In the genomic region with DNA sequence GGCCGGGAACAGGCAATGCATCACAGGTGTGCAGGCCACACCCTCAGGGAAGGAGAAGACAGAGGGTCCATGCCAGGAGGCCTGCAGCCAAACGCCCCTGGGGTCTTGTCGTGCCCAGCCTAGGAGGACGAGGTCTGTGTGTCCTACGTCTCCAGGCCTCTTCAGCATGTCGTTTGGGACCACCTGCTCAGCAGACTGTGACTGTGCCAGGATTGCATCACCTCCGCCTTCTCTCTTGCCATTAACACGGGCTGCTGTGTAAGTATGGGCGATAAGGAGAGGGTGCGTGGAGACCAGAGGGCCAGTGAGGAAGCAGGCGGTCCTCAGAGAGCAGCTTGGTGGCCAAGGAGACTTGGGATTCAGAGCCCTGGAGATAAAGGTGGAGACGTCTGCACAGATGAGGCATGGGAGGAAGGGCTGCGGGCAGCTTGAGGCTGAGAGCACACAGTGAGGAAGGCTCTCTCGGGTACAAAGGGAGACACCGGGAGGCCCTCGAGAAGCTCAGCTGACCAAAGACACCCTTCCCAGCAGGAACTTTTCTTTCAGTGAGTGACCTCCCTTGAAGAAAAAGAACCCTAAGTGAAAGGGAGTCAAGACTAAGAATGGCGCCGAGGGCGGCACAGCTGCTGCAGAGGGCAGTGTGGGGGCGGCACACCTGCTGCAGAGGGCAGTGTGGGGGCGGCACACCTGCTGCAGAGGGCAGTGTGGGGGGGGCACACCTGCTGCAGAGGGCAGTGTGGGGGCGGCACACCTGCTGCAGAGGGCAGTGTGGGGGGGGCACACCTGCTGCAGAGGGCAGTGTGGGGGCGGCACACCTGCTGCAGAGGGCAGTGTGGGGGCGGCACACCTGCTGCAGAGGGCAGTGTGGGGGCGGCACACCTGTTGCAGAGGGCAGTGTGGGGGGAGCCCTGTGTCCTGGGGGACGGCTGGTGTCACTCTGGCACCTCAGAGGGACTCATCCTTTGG, we compare ENCODE assay signal across 38 cellular contexts.
"Had no signal": no experiment of that assay in that cellular context is flagged by ENCODE, and none has a peak within 500 bp of the region (broad histone marks: within the 10 kb centered on the region; RNA-seq: fewer than 3 reads in every experiment).

No MANE protein-coding gene starts in this region.

- H3K4me1 Mint-ChIP-seq: activated B cell treated with CpG ODN at 0.5 μM for 24 hours had no signal

- H3K27ac Mint-ChIP-seq: activated B cell treated with CpG ODN at 0.5 μM for 24 hours; activated CD4-positive, alpha-beta memory T cell treated with anti-CD3 and anti-CD28 coated beads for 36 hours; activated naive CD4-positive, alpha-beta T cell treated with anti-CD3 and anti-CD28 coated beads for 36 hours; activated naive CD4-positive, alpha-beta T cell treated with anti-CD3 and anti-CD28 coated beads, Interleukin-2, amount 50 U/mL, for 72 hours; activated T-helper 1 cell treated with anti-CD3 and anti-CD28 coated beads, Interleukin-12 subunit alpha, Interleukin-12 subunit beta, Interleukin-2, Interleukin-4 antibody, amounts not matched to agents 30 ng/mL and 10 ng/mL and 1 ng/mL, durations not matched to agents 14 hours and 24 hours and 36 hours had no signal

- H3K27me3 ChIP-seq: adrenal gland, body of pancreas, breast epithelium, Peyer's patch had no signal

- H3K9me3 ChIP-seq: adrenal gland, body of pancreas, breast epithelium, Peyer's patch had no signal

- H3K4me3 Mint-ChIP-seq: activated B cell treated with CpG ODN at 0.5 μM for 24 hours; activated CD4-positive, alpha-beta memory T cell treated with anti-CD3 and anti-CD28 coated beads for 36 hours; activated naive CD4-positive, alpha-beta T cell treated with anti-CD3 and anti-CD28 coated beads for 36 hours; activated T-cell treated with anti-CD3 and anti-CD28 coated beads, Interleukin-2, amount 50 U/mL, for 4 hours; activated T-helper 1 cell treated with anti-CD3 and anti-CD28 coated beads, Interleukin-12 subunit alpha, Interleukin-12 subunit beta, Interleukin-2, Interleukin-4 antibody, amounts not matched to agents 30 ng/mL and 10 ng/mL and 1 ng/mL, durations not matched to agents 14 hours and 24 hours and 36 hours had no signal

- FAIRE-seq: astrocyte had no signal

- H3K4me3 ChIP-seq: adrenal gland, body of pancreas, breast epithelium, Peyer's patch had no signal

- H3K36me3 Mint-ChIP-seq: activated CD4-positive, alpha-beta memory T cell treated with anti-CD3 and anti-CD28 coated beads for 36 hours; activated naive CD4-positive, alpha-beta T cell treated with anti-CD3 and anti-CD28 coated beads, Interleukin-2, amount 50 U/mL, for 72 hours had no signal

- H3K27ac ChIP-seq: adrenal gland, body of pancreas, breast epithelium, Peyer's patch, VCaP had no signal

- H3K36me3 ChIP-seq: adrenal gland, breast epithelium, Peyer's patch had no signal

- ATAC-seq: activated naive CD4-positive, alpha-beta T cell treated with anti-CD3 and anti-CD28 coated beads, Interleukin-2, amount 50 U/mL, for 72 hours; activated T-cell treated with anti-CD3 and anti-CD28 coated beads, Interleukin-2, amount 50 U/mL, for 4 hours; body of pancreas; PC-3 had no signal

- DNase-seq: activated B cell treated with CpG ODN at 0.5 μM for 24 hours; activated CD4-positive, alpha-beta memory T cell treated with anti-CD3 and anti-CD28 coated beads for 36 hours; activated CD4-positive, alpha-beta T cell treated with anti-CD3 and anti-CD28 coated beads for 4 hours; activated CD4-positive, alpha-beta T cell treated with anti-CD3 and anti-CD28 coated beads, Interleukin-2, amount 50 U/mL, for 1 hour; activated CD4-positive, CD25-positive, alpha-beta regulatory T cell treated with anti-CD3 and anti-CD28 coated beads, Interleukin-2, amount 50 U/mL, for 72 hours; activated CD8-positive, alpha-beta memory T cell treated with anti-CD3 and anti-CD28 coated beads, Interleukin-2, amount 50 U/mL, for 4 hours; activated gamma-delta T cell treated with Interleukin-2 at 50 U/mL for 16 hours; activated naive CD4-positive, alpha-beta T cell treated with anti-CD3 and anti-CD28 coated beads for 36 hours; activated T-cell treated with anti-CD3 and anti-CD28 coated beads for 4 hours; activated T-cell treated with anti-CD3 and anti-CD28 coated beads, Interleukin-2, amount 50 U/mL, for 4 hours; adrenal gland; body of pancreas; MM.1S; NCI-H1092 treated with DMSO at 0.1 percent for 48 hours; NCI-H1417; NCI-H146; NCI-H187; NCI-H2029 treated with DMSO at 0.1 percent for 48 hours; NCI-H2171 treated with DMSO at 0.1 percent for 48 hours; NCI-H2227 treated with DMSO at 0.1 percent for 48 hours; NCI-H446; NCI-H510A treated with DMSO at 0.1 percent for 48 hours; NCI-H526 treated with DMSO at 0.1 percent for 48 hours; NCI-H774; NK-92 treated with Interleukin-12 subunit alpha and Interleukin-12 subunit beta, amount 100 ng/mL, for 24 hours; PC-3; Peyer's patch; RPMI8226; SHP77 treated with DMSO at 0.1 percent for 48 hours; SW 1271; T-helper 1 cell; T-helper 2 cell; T-helper 9 cell had no signal

- H3K4me1 ChIP-seq: breast epithelium had no signal

- H3K9me3 Mint-ChIP-seq: activated B cell treated with CpG ODN at 0.5 μM for 24 hours; activated CD4-positive, alpha-beta memory T cell treated with anti-CD3 and anti-CD28 coated beads for 36 hours; activated naive CD4-positive, alpha-beta T cell treated with anti-CD3 and anti-CD28 coated beads for 36 hours; activated naive CD4-positive, alpha-beta T cell treated with anti-CD3 and anti-CD28 coated beads, Interleukin-2, amount 50 U/mL, for 72 hours; activated T-cell treated with anti-CD3 and anti-CD28 coated beads, Interleukin-2, amount 50 U/mL, for 4 hours; activated T-helper 1 cell treated with anti-CD3 and anti-CD28 coated beads, Interleukin-12 subunit alpha, Interleukin-12 subunit beta, Interleukin-2, Interleukin-4 antibody, amounts not matched to agents 30 ng/mL and 10 ng/mL and 1 ng/mL, durations not matched to agents 14 hours and 24 hours and 36 hours had no signal
